In the genomic region with DNA sequence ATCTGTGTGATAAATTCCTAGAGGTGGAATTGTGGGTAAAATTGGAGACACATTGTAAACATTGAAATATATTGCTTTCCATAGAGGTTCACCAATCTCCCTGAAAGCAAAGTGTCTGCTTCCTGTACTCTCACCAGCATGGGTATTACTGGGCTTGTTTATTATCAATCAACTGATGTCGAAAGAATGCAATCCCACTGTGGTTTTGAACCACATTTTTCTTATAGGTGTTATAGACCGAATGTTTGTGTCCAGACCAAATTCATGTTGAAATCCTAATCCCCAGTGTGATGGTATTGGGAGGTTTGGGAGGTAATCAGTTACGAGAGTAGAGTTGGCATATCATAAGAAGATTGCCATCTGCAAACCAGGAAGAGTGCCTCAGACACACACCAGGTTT, we compare ENCODE assay signal across 26 cellular contexts.
"Had no signal": no experiment of that assay in that cellular context is flagged by ENCODE, and none has a peak within 500 bp of the region (broad histone marks: within the 10 kb centered on the region; RNA-seq: fewer than 3 reads in every experiment).

No MANE protein-coding gene starts in this region.

- DNase-seq: left colon; left lung; lower lobe of right lung; mammary epithelial cell; midbrain; mucosa of descending colon; naive thymus-derived CD4-positive, alpha-beta T cell; ovary; retina; right cardiac atrium; stimulated activated CD4-positive, alpha-beta T cell treated with anti-CD3 and anti-CD28 coated beads, Interleukin-12 subunit alpha, Interleukin-12 subunit beta, amount 100 ng/mL, for 4 hours; stimulated activated CD4-positive, alpha-beta T cell treated with anti-CD3 and anti-CD28 coated beads, Interleukin-15, amount 100 ng/mL, for 24 hours; stimulated activated CD4-positive, alpha-beta T cell treated with anti-CD3 and anti-CD28 coated beads, Interleukin-2, amount 100 ng/mL, for 24 hours; stimulated activated CD4-positive, alpha-beta T cell treated with anti-CD3 and anti-CD28 coated beads, Interleukin-4, amount 100 ng/mL, for 1 hour; stimulated activated naive B cell treated with anti-CD40 and anti-IgM and Interleukin-4, amounts not matched to agents 10 μg/mL and 1 μg/mL and 100 μg/mL, for 72 hours; stimulated activated naive CD8-positive, alpha-beta T cell treated with anti-CD3 and anti-CD28 coated beads, Interleukin-15, Interleukin-2, amounts not matched to agents 100 U/mL and 50 U/mL, for 24 hours; stomach; tibial artery; trophoblast cell; upper lobe of right lung had no signal

- H3K4me1 ChIP-seq: left lung, lower lobe of right lung, prostate gland, stomach, tibial artery, upper lobe of right lung had no signal

- H3K4me2 ChIP-seq: hepatocyte had no signal

- H3K36me3 ChIP-seq: left lung, lower lobe of right lung, ovary, prostate gland, stomach, thoracic aorta, tibial artery, upper lobe of right lung had no signal

- H2AFZ ChIP-seq: hepatocyte had no signal

- H3K79me2 ChIP-seq: hepatocyte had no signal

- H3K27ac ChIP-seq: hepatocyte, left lung, lower lobe of right lung, ovary, prostate gland, skin epidermis, stomach, thoracic aorta, tibial artery, upper lobe of right lung had no signal

- H3K9me3 ChIP-seq: lower lobe of right lung, mucosa of descending colon, ovary, prostate gland, stomach, thoracic aorta, tibial artery, upper lobe of right lung had no signal

- H3K4me3 ChIP-seq: hepatocyte, left lung, lower lobe of right lung, mucosa of descending colon, ovary, prostate gland, skin epidermis, stomach, thoracic aorta, tibial artery, upper lobe of right lung had no signal

- H3K27me3 ChIP-seq: hepatocyte, left lung, ovary, stomach, tibial artery, upper lobe of right lung had no signal

- FAIRE-seq: keratinocyte, urothelium cell line had no signal
